8 cellular contexts compared by ENCODE assay signal in genomic region chr19:34269968-34270621, GRCh38. TPM values are rescaled to one million over a fixed set of nuclear protein-coding genes. Genes with fewer than 3 reads are reported as not detected.
DNase-seq lines count a peak whose midpoint lies in the region; ATAC-seq, FAIRE-seq and TF ChIP-seq lines count a peak whose summit lies in the region.

No MANE protein-coding gene starts in this region.

- TF ChIP-seq EP300 in HepG2 (IDR thresholded peaks at IDR 0.05; ENCODE audit: low read depth in 2 of 2, low read length in 2 of 2) (no peak), HepG2 (CRISPR knock-in tag; IDR thresholded peaks at IDR 0.05; ENCODE audit: borderline replicate concordance) (no peak)

- no peaks in the 10 kb centered on the region for H3K9me3 Mint-ChIP-seq in central memory CD8-positive, alpha-beta T cell

- H2AFZ ChIP-seq in HepG2 (ENCODE audit: low read length), result no peak overlapping the region

- in situ Hi-C loops in HepG2 (cut with HindIII; ENCODE audit: extremely low pct_ligation_motif_present, low pct_unique_long_range_greater_than_20kb), result no loop called here

- no peak for TF ChIP-seq CTCF in HepG2 (CRISPR knock-in tag; IDR thresholded peaks at IDR 0.05)

- H3K4me2 ChIP-seq in HepG2 (ENCODE audit: low read depth, low read length), result no peak overlapping the region; the same call in 1 of the 2 replicates

- peak overlapping the region; percentile 63 for H3K4me3 Mint-ChIP-seq in central memory CD8-positive, alpha-beta T cell

- H3K9ac ChIP-seq in HUES64 (ENCODE audit: low read depth, low read length) (peak overlapping the region; percentile 0; the same call in 1 of the 2 replicates), HepG2 (ENCODE audit: insufficient read depth, low read depth, low read length) (no peak overlapping the region; the same call in 1 of the 2 replicates)

- no peaks in the 10 kb centered on the region; the same call in none of the 2 replicates for H4K20me1 ChIP-seq in HepG2 (ENCODE audit: insufficient read depth, low read length)

- TF ChIP-seq RAD21 in HepG2 (CRISPR knock-in tag; IDR thresholded peaks at IDR 0.05), result no peak

- H3K9me3 ChIP-seq in HUES64 (ENCODE audit: insufficient read depth, low read depth, low read length), result no peaks in the 10 kb centered on the region
- H3K9me3 ChIP-seq in HepG2 (ENCODE audit: low read length), result no peaks in the 10 kb centered on the region

- WGBS in HUES64, result 69% methylated on average over 5 of the region's 5 CpGs
- WGBS in HepG2 (ENCODE audit: low lambda C conversion rate), result 72% methylated on average over 5 of the region's 5 CpGs

- peak; percentile 4 for FAIRE-seq in HepG2 (lab: Jason Lieb, UNC)

- no TSS peak for BruUV-seq in HepG2 (replicated peaks; lab: Mats Ljungman, UMichigan)

- H3K36me3 ChIP-seq in HUES64 (ENCODE audit: insufficient read depth, low read length) (no peaks in the 10 kb centered on the region), HepG2 (replicated peaks in 1 of 2; ENCODE audit: control insufficient read depth in 1 of 2, insufficient read depth in 2 of 2, low read length in 2 of 2) (no peaks in the 10 kb centered on the region)

- DNase-seq in activated gamma-delta T cell treated with Interleukin-2 at 50 U/mL for 16 hours, result peak; percentile 72
- DNase-seq in activated gamma-delta T cell (lab: John Stamatoyannopoulos, UW), result no peak
- peak; percentile 5 to 47 (median 24) for DNase-seq in activated CD4-positive, CD25-positive, alpha-beta regulatory T cell (lab: John Stamatoyannopoulos, UW)
- peak; percentile 44 to 72 for DNase-seq in central memory CD8-positive, alpha-beta T cell (ENCODE audit: low spot score in 2 of 2)
- DNase-seq in HepG2 (ENCODE audit: low spot score), result peak; percentile 46
- DNase-seq in stimulated activated CD4-positive, alpha-beta T cell treated with anti-CD3 and anti-CD28 coated beads, TNF-alpha, amount 100 ng/mL, for 4 hours (ENCODE audit: low read depth in 3 of 3), result peak; percentile 14 to 52 (median 40)
- DNase-seq in NCI-H526 (lab: John Stamatoyannopoulos, UW), result no peak

- peak; percentile 93 for ATAC-seq in central memory CD8-positive, alpha-beta T cell (replicated peaks; ENCODE audit: extremely low read depth, poor library complexity, severe bottlenecking)
- ATAC-seq in HepG2, result no peak; the same call in 2 of the 3 replicates

- H3K27me3 ChIP-seq in HUES64 (ENCODE audit: insufficient read depth, low read length) (no peaks in the 10 kb centered on the region), HepG2 (ENCODE audit: control insufficient read depth in 1 of 2, insufficient read depth in 2 of 2, low read length in 2 of 2) (no peaks in the 10 kb centered on the region)

- peak overlapping the region; percentile 86 for H3K27ac Mint-ChIP-seq in central memory CD8-positive, alpha-beta T cell (ENCODE audit: low read depth)

- H3K27ac ChIP-seq in HUES64 (ENCODE audit: low read depth, low read length) (peak overlapping the region; percentile 25), HepG2 (ENCODE audit: extremely low read length, insufficient read depth, low read length) (peak overlapping the region; percentile 33)

- no peak for TF ChIP-seq POLR2A in HepG2 (IDR thresholded peaks at IDR 0.05; ENCODE audit: insufficient read depth in 1 of 2, low read depth in 2 of 2, low read length in 2 of 2)

- CTCF ChIA-PET in HepG2 (lab: Yijun Ruan, JAX; ENCODE audit: low intra/inter-chr PET ratio, low total read pairs), result no interaction called here

- no peaks in the 10 kb centered on the region for H3K27me3 Mint-ChIP-seq in central memory CD8-positive, alpha-beta T cell

- intact Hi-C loops in HepG2 (cut with micrococcal nuclease; ENCODE audit: unreplicated experiment), result no loop called here

- peaks cover 62% of the 10 kb centered on the region for H3K4me1 Mint-ChIP-seq in central memory CD8-positive, alpha-beta T cell

- POLR2A ChIA-PET in HepG2 (lab: Yijun Ruan, JAX), result no interaction called here

- H3K4me1 ChIP-seq in HUES64 (ENCODE audit: insufficient read depth, low read length) (peaks cover 27% of the 10 kb centered on the region), HepG2 (ENCODE audit: insufficient read depth, low read length) (peaks cover 38% of the 10 kb centered on the region)

- peaks cover 10% of the 10 kb centered on the region for H3K36me3 Mint-ChIP-seq in central memory CD8-positive, alpha-beta T cell (ENCODE audit: insufficient read depth)

- H3K79me2 ChIP-seq in HepG2 (ENCODE audit: insufficient read depth, low read length), result peaks cover 45% of the 10 kb centered on the region

- no peak overlapping the region for H3K4me3 ChIP-seq in HUES64 (ENCODE audit: low read length)
- no peak overlapping the region for H3K4me3 ChIP-seq in HepG2 (replicated peaks in 1 of 3; ENCODE audit: insufficient read depth in 1 of 3, low read depth in 2 of 3, low read length in 3 of 3)

TF ChIP-seq in HepG2, 621 proteins besides CTCF, POLR2A, EP300 and RAD21:
- TF ChIP-seq ETV5 (CRISPR knock-in tag; IDR thresholded peaks at IDR 0.05; ENCODE audit: borderline replicate concordance) (peak; percentile 27; the same call in 1 of the 2 replicates), ZFX (CRISPR knock-in tag; IDR thresholded peaks at IDR 0.05; ENCODE audit: low read depth) (0 out of 2 replicates have a peak, but pooled peaks have one; percentile 14), ZNF280B (CRISPR knock-in tag; IDR thresholded peaks at IDR 0.05; ENCODE audit: borderline replicate concordance) (no peak), ZNF776 (CRISPR knock-in tag; IDR thresholded peaks at IDR 0.05) (no peak), ETV6 (CRISPR knock-in tag; conservative IDR thresholded peaks at IDR 0.05) (0 out of 2 replicates have a peak, but pooled peaks have one; percentile 20), GABPA (IDR thresholded peaks at IDR 0.05; ENCODE audit: low read depth, low read length) (no peak), GABPA (CRISPR knock-in tag; IDR thresholded peaks at IDR 0.05; ENCODE audit: low read depth) (peak; percentile 69)
TF ChIP-seq in HepG2: peak in this region for 4.

RNA-seq across cellular contexts. Expression of gene GARRE1, which starts 15.7 kb away (rescaled TPM):
- 11.5 TPM for polyA plus RNA-seq in HUES64 (2013, experiment 1 of 2)
- 12.6 TPM for polyA plus RNA-seq in HUES64 (2013, experiment 2 of 2)
- 8.0 and 8.2 TPM in 2 replicates for total RNA-seq in HepG2 (2016; rRNA removed; fragmentation: Illumina TruSeq; extraction: Trizol)
- 2.1 and 3.3 TPM in 2 replicates for total RNA-seq in HepG2 (2016; cell fraction: cytosol; rRNA removed; fragmentation: Illumina TruSeq; extraction: Trizol; ENCODE audit: low read depth)
- 8.1 and 8.3 TPM in 2 replicates for total RNA-seq in HepG2 (2016; cell fraction: insoluble cytoplasmic fraction; rRNA removed; fragmentation: Illumina TruSeq; extraction: Trizol)
- total RNA-seq in HepG2 (2016; cell fraction: membrane; rRNA removed; fragmentation: Illumina TruSeq; extraction: Trizol), result 3.8 and 4.8 TPM in 2 replicates
- 6.5 and 7.9 TPM in 2 replicates for total RNA-seq in HepG2 (2016; cell fraction: nucleus; rRNA removed; fragmentation: Illumina TruSeq; extraction: Trizol)
- polyA plus RNA-seq in HepG2 (2011; rRNA removed), result 11.7 and 11.8 TPM in 2 replicates
- 8.4 and 9.7 TPM in 2 replicates for polyA plus RNA-seq in HepG2 (2011; cell fraction: cytosol; rRNA removed)
- polyA plus RNA-seq in HepG2 (2011; cell fraction: nucleus; rRNA removed), result 15.3 and 16.2 TPM in 2 replicates
- polyA plus RNA-seq in HepG2 (2012), result 8.7 and 13.7 TPM in 2 replicates
- polyA plus RNA-seq in HepG2 (2016; cell fraction: cytosol; fragmentation: Illumina TruSeq; extraction: Trizol; ENCODE audit: low read depth), result 0.29 and 0.33 TPM in 2 replicates
- polyA plus RNA-seq in HepG2 (2016; cell fraction: insoluble cytoplasmic fraction; fragmentation: Illumina TruSeq; extraction: Trizol; ENCODE audit: low read depth), result 4.5 and 5.5 TPM in 2 replicates
- polyA plus RNA-seq in HepG2 (2016; cell fraction: membrane; fragmentation: Illumina TruSeq; extraction: Trizol; ENCODE audit: low read depth), result 0.94 and 1.1 TPM in 2 replicates
- 11.6 and 15.6 TPM in 2 replicates for polyA plus RNA-seq in HepG2 (2016; cell fraction: nucleus; fragmentation: Illumina TruSeq; extraction: Trizol; ENCODE audit: insufficient read depth, low read depth)
- 9.7 and 21.6 TPM in 2 replicates for polyA minus RNA-seq in HepG2 (2011; rRNA and poly(A)+ RNA removed; ENCODE audit: low replicate concordance)
- 7.6 and 8.8 TPM in 2 replicates for polyA minus RNA-seq in HepG2 (2011; cell fraction: cytosol; rRNA and poly(A)+ RNA removed)
- 13.0 and 16.4 TPM in 2 replicates for polyA minus RNA-seq in HepG2 (2011; cell fraction: nucleus; rRNA and poly(A)+ RNA removed)

Comparison
In these comparisons a context has a peak if more than half of its experiments do, and no peak if none do; other contexts are left out.
1. DNase-seq: peak in activated gamma-delta T cell treated with Interleukin-2 at 50 U/mL for 16 hours (single experiment), activated CD4-positive, CD25-positive, alpha-beta regulatory T cell (4 of 4), central memory CD8-positive, alpha-beta T cell (2 of 2), HepG2 (single experiment) and stimulated activated CD4-positive, alpha-beta T cell treated with anti-CD3 and anti-CD28 coated beads, TNF-alpha, amount 100 ng/mL, for 4 hours (3 of 3); none in activated gamma-delta T cell (single experiment) and NCI-H526 (0 of 2).